Comparison of ENCODE assay signal across 17 cellular contexts in genomic region chr1:115069626-115070308, GRCh38. TPM values are rescaled to one million over a fixed set of nuclear protein-coding genes. Genes with fewer than 3 reads are reported as not detected.
A peak's percentile ranks its signal among the peaks of the same experiment; 100 is the strongest.
DNase-seq lines count a peak whose midpoint lies in the region; ATAC-seq, FAIRE-seq and TF ChIP-seq lines count a peak whose summit lies in the region.
"Had no signal": no experiment of that assay in that cellular context is flagged by ENCODE, and none has a peak within 500 bp of the region (broad histone marks: within the 10 kb centered on the region; RNA-seq: fewer than 3 reads in every experiment).

No MANE protein-coding gene starts in this region.

- intact Hi-C loops in ascending aorta (cut with DNase I) (loop anchor here (5.0 to 10.0 kb wide), 5 partner anchors 63 to 1305 kb away; partner anchors contain the start of gene ATP1A1), stomach (cut with DNase I; ENCODE audit: low total_unique reads) (no loop called here), gastrocnemius medialis (cut with DNase I; ENCODE audit: low total_unique reads) (no loop called here)

- H3K27ac ChIP-seq in ascending aorta (peak overlapping the region; percentile 84 to 86), hepatocyte (peak overlapping the region; percentile 67), stomach (peak overlapping the region in 4 of 5 donors; percentile 53 to 82 (median 66)), gastrocnemius medialis (no peak overlapping the region)
- H3K27ac ChIP-seq: dorsolateral prefrontal cortex, psoas muscle had no signal

- no peaks in the 10 kb centered on the region for H4K20me1 ChIP-seq in hepatocyte (ENCODE audit: insufficient read depth, poor library complexity, severe bottlenecking)

- WGBS in hepatocyte (ENCODE audit: low lambda C conversion rate, missing lambda C conversion rate) = 46% methylated on average over 7 of the region's 7 CpGs
- WGBS in stomach, 5 donors = 34 to 64% (median 38%) methylated on average over 7 of the region's 7 CpGs

- no peaks in the 10 kb centered on the region for H3K9me3 ChIP-seq in ascending aorta
- no peaks in the 10 kb centered on the region for H3K9me3 ChIP-seq in hepatocyte (ENCODE audit: low read depth)
- no peaks in the 10 kb centered on the region for H3K9me3 ChIP-seq in stomach
- no peaks in the 10 kb centered on the region for H3K9me3 ChIP-seq in gastrocnemius medialis
- H3K9me3 ChIP-seq: BE2C, psoas muscle had no signal

- no peaks in the 10 kb centered on the region for H3K79me2 ChIP-seq in hepatocyte

- DNase-seq in HS-27A (ENCODE audit: low read depth) (peak; percentile 64), ascending aorta (ENCODE audit: low spot score in 2 of 2) (no peak), hepatocyte (ENCODE audit: low spot score) (peak; percentile 43), stomach (no peak), RCC 7860 (ENCODE audit: low spot score) (no peak), GM10266 (ENCODE audit: extremely low spot score) (no peak), gastrocnemius medialis (no peak)
- DNase-seq: activated CD4-positive, alpha-beta T cell treated with anti-CD3 and anti-CD28 coated beads for 48 hours; activated naive CD8-positive, alpha-beta T cell treated with anti-CD3 and anti-CD28 coated beads, Interleukin-2, amount 50 U/mL, for 24 hours; activated T-cell treated with anti-CD3 and anti-CD28 coated beads, Interleukin-2, amount 50 U/mL, for 1 hour; BE2C; dorsolateral prefrontal cortex; mesenchymal stem cell; psoas muscle; substantia nigra; T-helper 9 cell had no signal

- TF ChIP-seq POLR2A in stomach (IDR thresholded peaks at IDR 0.05) (no peak), gastrocnemius medialis (IDR thresholded peaks at IDR 0.05) (no peak)

- peak overlapping the region; percentile 45 for H3K4me2 ChIP-seq in hepatocyte

- TF ChIP-seq CTCF in ascending aorta (IDR thresholded peaks at IDR 0.05) (no peak), hepatocyte (IDR thresholded peaks at IDR 0.05; ENCODE audit: poor library complexity) (no peak), stomach (IDR thresholded peaks at IDR 0.05) (no peak), GM10266 (IDR thresholded peaks at IDR 0.05; ENCODE audit: control insufficient read depth, insufficient read depth, low read depth, missing control alignments) (no peak), gastrocnemius medialis (IDR thresholded peaks at IDR 0.05 in 4 of 5, conservative IDR thresholded peaks at IDR 0.05 in 1 of 5) (no peak)

- ATAC-seq in gastrocnemius medialis (no peak), HG02970 (IDR thresholded peaks at IDR 0.05; ENCODE audit: low FRiP score, unreplicated experiment) (no peak)
- ATAC-seq: activated naive CD8-positive, alpha-beta T cell treated with anti-CD3 and anti-CD28 coated beads, Interleukin-2, amount 50 U/mL, for 24 hours had no signal

- in situ Hi-C loops in gastrocnemius medialis (cut with MboI; ENCODE audit: low sequenced_read_pairs in 4 of 4) = loop anchor here in 1 of 4 donors (25.0 kb wide), 1 partner anchor 732 kb away; no protein-coding TSS in a partner anchor

- H3K4me3 ChIP-seq in ascending aorta (no peak overlapping the region), hepatocyte (no peak overlapping the region), stomach (no peak overlapping the region), gastrocnemius medialis (no peak overlapping the region)
- H3K4me3 ChIP-seq: dorsolateral prefrontal cortex, psoas muscle had no signal

- H3K9me2 ChIP-seq in hepatocyte (replicated peaks; ENCODE audit: insufficient read depth) = no peaks in the 10 kb centered on the region

- H3K27me3 ChIP-seq in ascending aorta (no peaks in the 10 kb centered on the region), hepatocyte (no peaks in the 10 kb centered on the region), stomach (peaks cover 0 to 1% (median 0%) of the 10 kb centered on the region in 3 donors), gastrocnemius medialis (no peaks in the 10 kb centered on the region)
- H3K27me3 ChIP-seq: BE2C had no signal

- no peak overlapping the region for H2AFZ ChIP-seq in hepatocyte

- no peaks in the 10 kb centered on the region for H3K36me3 ChIP-seq in ascending aorta
- no peaks in the 10 kb centered on the region for H3K36me3 ChIP-seq in hepatocyte (replicated peaks; ENCODE audit: insufficient read depth, low read depth)
- H3K36me3 ChIP-seq in stomach = no peaks in the 10 kb centered on the region
- no peaks in the 10 kb centered on the region for H3K36me3 ChIP-seq in gastrocnemius medialis
- H3K36me3 ChIP-seq: BE2C had no signal

- no peak for TF ChIP-seq EP300 in stomach (IDR thresholded peaks at IDR 0.05)

- FAIRE-seq in RCC 7860 (lab: Jason Lieb, UNC) = no peak

- H3K4me1 ChIP-seq in ascending aorta (peaks cover 12 to 55% of the 10 kb centered on the region in 2 donors), hepatocyte (ENCODE audit: insufficient read depth) (peaks cover 8% of the 10 kb centered on the region), stomach (peaks cover 7 to 57% (median 43%) of the 10 kb centered on the region in 4 donors), gastrocnemius medialis (peaks cover 0 to 13% of the 10 kb centered on the region in 2 donors)
- H3K4me1 ChIP-seq: BE2C had no signal

RNA-seq across cellular contexts. Expression of gene TSPAN2, which starts 19.5 kb away (rescaled TPM):
- total RNA-seq in ascending aorta = 10.9 TPM
- 1.8 and 2.8 TPM in 2 replicates for total RNA-seq in hepatocyte
- polyA plus RNA-seq in hepatocyte = 1.4 and 4.1 TPM in 2 replicates
- total RNA-seq in stomach = 10 to 100 TPM in 3 of 5 donors, 1 to 10 TPM in 2; 2.6 to 39.7 (median 19.3) TPM
- polyA plus RNA-seq in stomach = 10 to 100 TPM in 1 of 3 donors, 1 to 10 TPM in 2; 5.7 to 13.4 (median 7.0) TPM
- total RNA-seq in gastrocnemius medialis = 1 to 10 TPM in 2 of 4 donors, under 1 TPM in 1, not detected in 1; 0.70 to 2.6 (median 2.0) TPM

RNA-seq across cellular contexts. Expression of gene TSHB, which starts 40.1 kb away (rescaled TPM):
- total RNA-seq in ascending aorta = not detected
- total RNA-seq in hepatocyte = 1.0 TPM in 1 of 2 replicates, not detected in the other
- 0.71 TPM in 1 of 2 replicates, not detected in the other for polyA plus RNA-seq in hepatocyte
- total RNA-seq in stomach = not detected
- polyA plus RNA-seq in stomach = not detected
- not detected for total RNA-seq in gastrocnemius medialis
- total RNA-seq: dorsolateral prefrontal cortex, psoas muscle had no signal
- polyA plus RNA-seq: psoas muscle had no signal

Comparison
In these comparisons a context has a peak if more than half of its experiments do, and no peak if none do; other contexts are left out.
1. DNase-seq: peak in HS-27A (single experiment) and hepatocyte (single experiment); none in ascending aorta (0 of 2), stomach (single experiment), RCC 7860 (single experiment), GM10266 (single experiment) and gastrocnemius medialis (0 of 2).
2. H3K27ac ChIP-seq: peak in ascending aorta (2 of 2), hepatocyte (single experiment) and stomach (4 of 5); none in gastrocnemius medialis (0 of 4).